11 cellular contexts compared by ENCODE assay signal in the genomic region with DNA sequence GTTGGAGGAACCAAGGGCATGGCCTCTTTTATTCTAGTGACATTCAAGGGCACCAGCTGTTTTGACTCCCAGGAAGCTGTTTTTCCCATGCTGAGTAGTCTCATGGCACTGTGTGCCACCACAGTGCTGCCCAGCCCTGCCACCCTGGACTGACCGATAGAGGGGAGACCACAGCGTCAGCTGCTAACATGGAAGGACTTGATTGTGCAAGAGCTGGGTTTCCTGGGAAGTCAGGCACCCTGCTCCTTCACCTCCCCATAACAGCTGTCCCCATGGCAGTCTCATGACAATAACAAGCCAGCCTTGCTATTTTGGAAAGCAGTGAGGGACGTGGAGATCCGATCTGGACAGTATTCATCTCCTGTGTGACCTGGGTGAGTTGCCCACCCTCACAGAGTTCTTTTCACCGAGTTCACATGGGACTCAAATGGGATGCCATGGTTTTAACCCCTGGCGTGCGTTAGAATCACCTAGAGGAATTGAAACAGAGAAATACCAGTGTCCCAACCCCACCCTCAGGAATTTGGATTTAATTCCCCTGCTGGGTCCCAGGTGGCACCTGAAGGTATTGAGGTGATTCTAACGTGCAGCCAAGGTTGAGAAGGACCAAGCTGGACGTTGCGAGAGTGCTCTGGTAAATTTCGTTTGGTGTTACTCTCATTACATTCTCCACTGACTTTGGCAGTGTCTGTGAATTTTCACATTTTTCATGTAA.
A peak's percentile ranks its signal among the peaks of the same experiment; 100 is the strongest.
DNase-seq lines count a peak whose midpoint lies in the region; ATAC-seq and TF ChIP-seq lines count a peak whose summit lies in the region.
"Had no signal": no experiment of that assay in that cellular context is flagged by ENCODE, and none has a peak within 500 bp of the region (broad histone marks: within the 10 kb centered on the region; RNA-seq: fewer than 3 reads in every experiment).

No MANE protein-coding gene starts in this region.

- H3K4me3 Mint-ChIP-seq in activated T-helper 1 cell treated with anti-CD3 and anti-CD28 coated beads, Interleukin-12 subunit alpha, Interleukin-12 subunit beta, Interleukin-2, Interleukin-4 antibody, amounts not matched to agents 30 ng/mL and 10 ng/mL and 1 ng/mL, durations not matched to agents 14 hours and 24 hours and 36 hours = no peak overlapping the region

- no peak for DNase-seq in activated T-helper 1 cell treated with anti-CD3 and anti-CD28 coated beads, Interleukin-12 subunit alpha, Interleukin-12 subunit beta, Interleukin-2, Interleukin-4 antibody, amounts not matched to agents 30 ng/mL and 10 ng/mL and 1 ng/mL, durations not matched to agents 14 hours and 24 hours and 36 hours (ENCODE audit: low spot score)
- DNase-seq in left ventricle myocardium superior (peak; percentile 73), sciatic nerve (ENCODE audit: low spot score) (no peak), NCI-H524 treated with DMSO at 0.1 percent for 48 hours (lab: John Stamatoyannopoulos, UW) (no peak), T-helper 1 cell (no peak), colonic mucosa (no peak)
- DNase-seq: activated CD8-positive, alpha-beta memory T cell treated with anti-CD3 and anti-CD28 coated beads for 24 hours; mammary epithelial cell; stimulated activated CD4-positive, alpha-beta T cell treated with anti-CD3 and anti-CD28 coated beads, Interleukin-4, amount 100 ng/mL, for 4 hours had no signal

- H3K27ac ChIP-seq in colonic mucosa = no peak overlapping the region

- no peak overlapping the region for H3K4me3 ChIP-seq in colonic mucosa

- TF ChIP-seq POLR2A in GM18505 (IDR thresholded peaks at IDR 0.05; ENCODE audit: borderline replicate concordance, extremely low read depth, insufficient read depth, insufficient read length) = peak; percentile 7

- no peaks in the 10 kb centered on the region for H3K9me3 ChIP-seq in colonic mucosa

- TF ChIP-seq CTCF in colonic mucosa (IDR thresholded peaks at IDR 0.05) = no peak

- no peaks in the 10 kb centered on the region for H3K27me3 ChIP-seq in colonic mucosa

- no peaks in the 10 kb centered on the region for H3K36me3 ChIP-seq in colonic mucosa

- no peaks in the 10 kb centered on the region for H3K9me3 Mint-ChIP-seq in activated T-helper 1 cell treated with anti-CD3 and anti-CD28 coated beads, Interleukin-12 subunit alpha, Interleukin-12 subunit beta, Interleukin-2, Interleukin-4 antibody, amounts not matched to agents 30 ng/mL and 10 ng/mL and 1 ng/mL, durations not matched to agents 14 hours and 24 hours and 36 hours

- intact Hi-C loops in activated T-helper 1 cell treated with anti-CD3 and anti-CD28 coated beads, Interleukin-12 subunit alpha, Interleukin-12 subunit beta, Interleukin-2, Interleukin-4 antibody, amounts not matched to agents 30 ng/mL and 10 ng/mL and 1 ng/mL, durations not matched to agents 14 hours and 24 hours and 36 hours (cut with micrococcal nuclease) = no loop called here
- intact Hi-C loops in left ventricle myocardium superior (cut with micrococcal nuclease) = no loop called here
- intact Hi-C loops in sciatic nerve (cut with DNase I) = no loop called here
- intact Hi-C loops in colonic mucosa (cut with DNase I) = no loop called here

- no peaks in the 10 kb centered on the region for H3K4me1 ChIP-seq in colonic mucosa

- H3K36me3 Mint-ChIP-seq in activated T-helper 1 cell treated with anti-CD3 and anti-CD28 coated beads, Interleukin-12 subunit alpha, Interleukin-12 subunit beta, Interleukin-2, Interleukin-4 antibody, amounts not matched to agents 30 ng/mL and 10 ng/mL and 1 ng/mL, durations not matched to agents 14 hours and 24 hours and 36 hours (ENCODE audit: low read depth) = peaks cover 79% of the 10 kb centered on the region

- H3K9ac ChIP-seq in colonic mucosa (ENCODE audit: low read depth in 2 of 2, low read length in 2 of 2) = no peak overlapping the region

- no peaks in the 10 kb centered on the region for H3K27me3 Mint-ChIP-seq in activated T-helper 1 cell treated with anti-CD3 and anti-CD28 coated beads, Interleukin-12 subunit alpha, Interleukin-12 subunit beta, Interleukin-2, Interleukin-4 antibody, amounts not matched to agents 30 ng/mL and 10 ng/mL and 1 ng/mL, durations not matched to agents 14 hours and 24 hours and 36 hours (ENCODE audit: insufficient read depth)

- no peak for ATAC-seq in GM18505 (IDR thresholded peaks at IDR 0.05; ENCODE audit: unreplicated experiment)
- peak; percentile 90 for ATAC-seq in left ventricle myocardium superior
- peak; percentile 80 for ATAC-seq in sciatic nerve
- ATAC-seq in GM18868 (IDR thresholded peaks at IDR 0.05; ENCODE audit: unreplicated experiment) = no peak

- peaks cover 83% of the 10 kb centered on the region for H3K4me1 Mint-ChIP-seq in activated T-helper 1 cell treated with anti-CD3 and anti-CD28 coated beads, Interleukin-12 subunit alpha, Interleukin-12 subunit beta, Interleukin-2, Interleukin-4 antibody, amounts not matched to agents 30 ng/mL and 10 ng/mL and 1 ng/mL, durations not matched to agents 14 hours and 24 hours and 36 hours (ENCODE audit: low read depth)

- H3K27ac Mint-ChIP-seq in activated T-helper 1 cell treated with anti-CD3 and anti-CD28 coated beads, Interleukin-12 subunit alpha, Interleukin-12 subunit beta, Interleukin-2, Interleukin-4 antibody, amounts not matched to agents 30 ng/mL and 10 ng/mL and 1 ng/mL, durations not matched to agents 14 hours and 24 hours and 36 hours = peak overlapping the region; percentile 82

Comparison
In these comparisons a context has a peak if more than half of its experiments do, and no peak if none do; other contexts are left out.
1. ATAC-seq: peak in left ventricle myocardium superior (single experiment) and sciatic nerve (single experiment); none in GM18505 (single experiment) and GM18868 (single experiment).